ENCODE assay signal across 25 cellular contexts in genomic region chr13:109204657-109205056, GRCh38.
"Had no signal": no experiment of that assay in that cellular context is flagged by ENCODE, and none has a peak within 500 bp of the region (broad histone marks: within the 10 kb centered on the region; RNA-seq: fewer than 3 reads in every experiment).

No MANE protein-coding gene starts in this region.

- H2AFZ ChIP-seq: parathyroid adenoma had no signal

- FAIRE-seq: astrocyte, frontal cortex, islet of Langerhans, small intestine had no signal

- H3K9me3 ChIP-seq: left ventricle myocardium inferior, psoas muscle, sigmoid colon, thoracic aorta had no signal

- H3K4me1 ChIP-seq: left ventricle myocardium inferior, parathyroid adenoma, psoas muscle, sigmoid colon had no signal

- H3K4me3 ChIP-seq: left ventricle myocardium inferior, psoas muscle, sigmoid colon, thoracic aorta had no signal

- H3K36me3 ChIP-seq: brain microvascular endothelial cell, left ventricle myocardium inferior, sigmoid colon, thoracic aorta had no signal

- H3K9ac ChIP-seq: parathyroid adenoma had no signal

- ATAC-seq: psoas muscle; stimulated activated effector memory CD8-positive, alpha-beta T cell treated with anti-CD3 and anti-CD28 coated beads, Interleukin-12 subunit alpha, Interleukin-12 subunit beta, amount 100 ng/mL, for 72 hours; T-helper 17 cell had no signal

- H3K27ac ChIP-seq: brain microvascular endothelial cell, left ventricle myocardium inferior, parathyroid adenoma, psoas muscle, sigmoid colon, thoracic aorta had no signal

- H3K27me3 ChIP-seq: brain microvascular endothelial cell, sigmoid colon had no signal

- DNase-seq: activated CD4-positive, alpha-beta memory T cell treated with anti-CD3 and anti-CD28 coated beads, Interleukin-2, amount 10 ng/mL, durations not matched to agents 7 days and 5 days; activated CD4-positive, alpha-beta T cell treated with anti-CD3 and anti-CD28 coated beads, Interleukin-2, amount 10 ng/mL, durations not matched to agents 24 days and 14 days; activated CD4-positive, CD25-positive, alpha-beta regulatory T cell treated with anti-CD3 and anti-CD28 coated beads, Interleukin-2, amount 50 U/mL, for 72 hours; activated CD8-positive, alpha-beta memory T cell treated with anti-CD3 and anti-CD28 coated beads, Interleukin-2, amount 50 U/mL, for 48 hours; activated gamma-delta T cell; activated naive CD4-positive, alpha-beta T cell treated with anti-CD3 and anti-CD28 coated beads, Interleukin-2, amount 10 ng/mL, durations not matched to agents 7 days and 5 days; activated naive CD8-positive, alpha-beta T cell treated with anti-CD3 and anti-CD28 coated beads, Interleukin-2, amount 10 ng/mL, durations not matched to agents 7 days and 5 days; activated T-cell treated with anti-CD3 and anti-CD28 coated beads, Interleukin-2, amount 50 U/mL, for 24 hours; brain microvascular endothelial cell; caudate nucleus; left ventricle myocardium inferior; naive B cell; nephron progenitor cell; psoas muscle; sigmoid colon; small intestine; stimulated activated CD4-positive, alpha-beta T cell treated with anti-CD3 and anti-CD28 coated beads, Interleukin-4, amount 100 ng/mL, for 24 hours; T-helper 17 cell; T1000 had no signal

- H3K79me2 ChIP-seq: parathyroid adenoma had no signal
